15 cellular contexts compared by ENCODE assay signal in genomic region chr2:60745761-60746160, GRCh38. TPM values are rescaled to one million over a fixed set of nuclear protein-coding genes. Genes with fewer than 3 reads are reported as not detected.
DNase-seq lines count a peak whose midpoint lies in the region; FAIRE-seq and TF ChIP-seq lines count a peak whose summit lies in the region.
"Had no signal": no experiment of that assay in that cellular context is flagged by ENCODE, and none has a peak within 500 bp of the region (broad histone marks: within the 10 kb centered on the region; RNA-seq: fewer than 3 reads in every experiment).

No MANE protein-coding gene starts in this region.

- intact Hi-C loops in ovary (cut with DNase I): no loop called here

- no peak overlapping the region for H3K27ac ChIP-seq in ovary
- H3K27ac ChIP-seq: GM23248, KMS-11, parathyroid adenoma had no signal

- H3K27me3 Mint-ChIP-seq in immature natural killer cell (ENCODE audit: low read depth in 3 of 3): peaks cover 2 to 4% (median 2%) of the 10 kb centered on the region in 3 donors

- TF ChIP-seq CTCF in NB4 (IDR thresholded peaks at IDR 0.05; ENCODE audit: low read depth, low read length): no peak
- TF ChIP-seq CTCF in ovary (IDR thresholded peaks at IDR 0.05): no peak

- H3K27me3 ChIP-seq in ovary: no peaks in the 10 kb centered on the region

- WGBS in ovary, 3 donors: 76 to 88% (median 80%) methylated on average over 7 of the region's 7 CpGs

- peak overlapping the region; percentile 59 to 83 (median 78) for H3K4me3 Mint-ChIP-seq in immature natural killer cell

- H3K36me3 ChIP-seq in ovary: no peaks in the 10 kb centered on the region

- DNase-seq in activated gamma-delta T cell treated with Interleukin-2 at 50 U/mL for 16 hours: peak; percentile 20
- no peak for DNase-seq in activated gamma-delta T cell (lab: John Stamatoyannopoulos, UW)
- peak; percentile 89 for DNase-seq in NB4 (ENCODE audit: low read depth)
- DNase-seq in immature natural killer cell: peak; percentile 39 to 46 (median 39)
- peak; percentile 9 for DNase-seq in urothelium cell line (ENCODE audit: low spot score)
- DNase-seq in RKO (ENCODE audit: low spot score): no peak
- no peak for DNase-seq in midbrain (lab: John Stamatoyannopoulos, UW)
- no peak for DNase-seq in ovary
- DNase-seq: AML-193, EL, GM23248, PC-3 had no signal

- TF ChIP-seq POLR2A in NB4 (IDR thresholded peaks at IDR 0.05; ENCODE audit: extremely low read depth, insufficient read length) (no peak), ovary (IDR thresholded peaks at IDR 0.05) (no peak)

- H3K27ac Mint-ChIP-seq in immature natural killer cell: peak overlapping the region; percentile 65 to 90 (median 74)

- no peak for TF ChIP-seq EP300 in ovary (IDR thresholded peaks at IDR 0.05)

- no peaks in the 10 kb centered on the region for H3K9me3 Mint-ChIP-seq in immature natural killer cell

- peaks cover 31 to 48% of the 10 kb centered on the region in 2 donors for H3K4me1 Mint-ChIP-seq in immature natural killer cell

- no peaks in the 10 kb centered on the region for H3K36me3 Mint-ChIP-seq in immature natural killer cell

- H3K4me1 ChIP-seq in ovary (ENCODE audit: insufficient read depth): no peaks in the 10 kb centered on the region
- H3K4me1 ChIP-seq: parathyroid adenoma had no signal

- H3K4me3 ChIP-seq in NB4 (ENCODE audit: low read depth, low read length) (no peak overlapping the region), ovary (no peak overlapping the region)
- H3K4me3 ChIP-seq: GM23248 had no signal

- H3K9me3 ChIP-seq in ovary: no peaks in the 10 kb centered on the region

- FAIRE-seq in urothelium cell line (lab: Jason Lieb, UNC): no peak
- FAIRE-seq: GM18507 had no signal

RNA-seq across cellular contexts. Expression of gene PAPOLG, which starts 10.3 kb away (rescaled TPM):
- 10 to 100 TPM in 1 of 3 donors, 1 to 10 TPM in 2; 5.1 to 19.5 (median 8.9) TPM for polyA plus RNA-seq in immature natural killer cell
- total RNA-seq in ovary: 10 to 100 TPM; 14.1 to 18.4 (median 16.7) TPM
- polyA plus RNA-seq in ovary: 10 to 100 TPM in 1 of 2 donors, 1 to 10 TPM in 1; 8.0 to 15.5 TPM

Comparison
In these comparisons a context has a peak if more than half of its experiments do, and no peak if none do; other contexts are left out.
1. DNase-seq: peak in activated gamma-delta T cell treated with Interleukin-2 at 50 U/mL for 16 hours (single experiment), NB4 (single experiment), immature natural killer cell (3 of 3) and urothelium cell line (single experiment); none in activated gamma-delta T cell (single experiment), RKO (single experiment), midbrain (single experiment) and ovary (0 of 5).